Comparison of ENCODE assay signal across 1 cellular context in genomic region chr5:96808868-96809558, GRCh38.
TF ChIP-seq lines count a peak whose summit lies in the region.

No MANE protein-coding gene starts in this region.

TF ChIP-seq in K562, 482 proteins besides CTCF, POLR2A, EP300 and RAD21 (continued from another document and continues in another):
- TF ChIP-seq SRSF9 (IDR thresholded peaks at IDR 0.05; ENCODE audit: borderline replicate concordance, low read depth, low read length) (no peak), MAFG (tag; conservative IDR thresholded peaks at IDR 0.05) (0 out of 2 replicates have a peak, but pooled peaks have one; percentile 42), COPS2 (conservative IDR thresholded peaks at IDR 0.05) (no peak), TAL1 (IDR thresholded peaks at IDR 0.05) (no peak), PATZ1 (CRISPR knock-in tag; IDR thresholded peaks at IDR 0.05; ENCODE audit: borderline replicate concordance) (no peak; the same call in 1 of the 2 replicates), DDX20 (tag; IDR thresholded peaks at IDR 0.05; ENCODE audit: low read depth) (peak; percentile 98), MCM7 (IDR thresholded peaks at IDR 0.05) (no peak), BACH1 (tag; IDR thresholded peaks at IDR 0.05) (peak; percentile 96), ZNF76 (CRISPR knock-in tag; IDR thresholded peaks at IDR 0.05; ENCODE audit: borderline replicate concordance) (peak; percentile 95), USF2 (CRISPR knock-in tag; IDR thresholded peaks at IDR 0.05) (no peak), ZNF175 (CRISPR knock-in tag; IDR thresholded peaks at IDR 0.05; ENCODE audit: low read depth) (peak; percentile 97), ERF (CRISPR knock-in tag; IDR thresholded peaks at IDR 0.05) (peak; percentile 99), THRB (CRISPR knock-in tag; conservative IDR thresholded peaks at IDR 0.05) (peak; percentile 81), ZNF311 (CRISPR knock-in tag; IDR thresholded peaks at IDR 0.05) (peak; percentile 99), GTF2A2 (tag; IDR thresholded peaks at IDR 0.05) (peak; percentile 96), YY1 (IDR thresholded peaks at IDR 0.05; ENCODE audit: borderline replicate concordance in 1 of 3, control insufficient read depth in 1 of 3, extremely low read depth in 1 of 3, insufficient read depth in 3 of 3, insufficient read length in 1 of 3, insufficient replicate concordance in 2 of 3, low read depth in 1 of 3, low read length in 2 of 3) (no peak), NCOA6 (IDR thresholded peaks at IDR 0.05) (no peak), TCF15 (CRISPR knock-in tag; IDR thresholded peaks at IDR 0.05) (peak; percentile 95; the same call in 1 of the 2 replicates), ASH1L (IDR thresholded peaks at IDR 0.05; ENCODE audit: borderline replicate concordance, low read depth, partially characterized antibody) (no peak), CHD1 (IDR thresholded peaks at IDR 0.05; ENCODE audit: low read length) (no peak), ZSCAN32 (CRISPR knock-in tag; IDR thresholded peaks at IDR 0.05) (peak; percentile 87), NCOA4 (IDR thresholded peaks at IDR 0.05; ENCODE audit: partially characterized antibody) (no peak), ZFP30 (CRISPR knock-in tag; IDR thresholded peaks at IDR 0.05; ENCODE audit: borderline replicate concordance) (no peak), ARID4B (CRISPR knock-in tag; IDR thresholded peaks at IDR 0.05) (no peak), ZNF445 (CRISPR knock-in tag; IDR thresholded peaks at IDR 0.05; ENCODE audit: low read depth) (peak; percentile 92), ZBTB33 (CRISPR knock-in tag; IDR thresholded peaks at IDR 0.05) (no peak), JUN (IDR thresholded peaks at IDR 0.05; ENCODE audit: borderline replicate concordance, low read depth, low read length) (no peak), JUN (CRISPR knock-in tag; IDR thresholded peaks at IDR 0.05; ENCODE audit: borderline replicate concordance) (no peak), KLF10 (CRISPR knock-in tag; IDR thresholded peaks at IDR 0.05) (0 out of 2 replicates have a peak, but pooled peaks have one; percentile 16), ZKSCAN3 (CRISPR knock-in tag; IDR thresholded peaks at IDR 0.05) (peak; percentile 70), HEY1 (CRISPR knock-in tag; IDR thresholded peaks at IDR 0.05; ENCODE audit: borderline replicate concordance) (no peak), THRAP3 (IDR thresholded peaks at IDR 0.05; ENCODE audit: borderline replicate concordance) (no peak), HDAC1 (IDR thresholded peaks at IDR 0.05) (no peak), ZNF644 (tag; IDR thresholded peaks at IDR 0.05; ENCODE audit: low read depth) (peak; percentile 94), SP2 (IDR thresholded peaks at IDR 0.05; ENCODE audit: extremely low read depth, low read depth, low read length, poor library complexity, severe bottlenecking) (no peak), STAT5A (IDR thresholded peaks at IDR 0.05; ENCODE audit: borderline replicate concordance, low read length) (no peak), SP1 (CRISPR knock-in tag; IDR thresholded peaks at IDR 0.05) (no peak), ZNF830 (CRISPR knock-in tag; IDR thresholded peaks at IDR 0.05) (0 out of 2 replicates have a peak, but pooled peaks have one; percentile 21), HMGN3 (IDR thresholded peaks at IDR 0.05; ENCODE audit: borderline replicate concordance, extremely low read depth, insufficient read length, low read depth, low read length) (no peak), TSHZ1 (CRISPR knock-in tag; IDR thresholded peaks at IDR 0.05) (peak; percentile 93), CGGBP1 (CRISPR knock-in tag; IDR thresholded peaks at IDR 0.05) (peak; percentile 41; the same call in 1 of the 2 replicates), ZNF444 (CRISPR knock-in tag; IDR thresholded peaks at IDR 0.05) (peak; percentile 85), ZNF23 (CRISPR knock-in tag; IDR thresholded peaks at IDR 0.05) (peak; percentile 90), PTBP1 (IDR thresholded peaks at IDR 0.05; ENCODE audit: low read depth, low read length) (no peak), ESRRB (CRISPR knock-in tag; IDR thresholded peaks at IDR 0.05; ENCODE audit: borderline replicate concordance) (no peak), ARID3B (CRISPR knock-in tag; IDR thresholded peaks at IDR 0.05; ENCODE audit: borderline replicate concordance) (no peak), PRMT5 (CRISPR knock-in tag; IDR thresholded peaks at IDR 0.05) (no peak), ZNF586 (CRISPR knock-in tag; conservative IDR thresholded peaks at IDR 0.05) (peak; percentile 79; the same call in 1 of the 2 replicates)
